In the genomic region with DNA sequence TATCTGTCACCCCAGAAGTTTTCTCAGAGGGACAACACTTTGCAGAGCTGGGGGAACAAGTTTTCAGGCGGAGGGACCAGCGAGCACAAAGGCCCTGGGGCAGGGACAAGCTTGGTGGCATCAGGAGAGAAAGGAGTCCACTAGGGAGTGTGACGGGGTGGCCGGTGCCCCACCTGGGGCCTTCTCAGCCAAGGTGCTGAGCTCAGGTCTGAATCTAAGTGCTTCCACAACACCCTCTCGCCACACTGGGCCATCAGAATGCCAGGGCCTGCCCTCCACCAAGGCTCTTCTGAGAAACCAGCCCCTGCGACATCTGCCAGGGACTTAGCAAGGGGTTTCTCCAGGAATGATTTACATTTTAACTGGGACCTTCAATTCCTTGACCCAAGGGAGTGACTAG, we compare ENCODE assay signal across 27 cellular contexts. TPM values are rescaled to one million over a fixed set of nuclear protein-coding genes. Genes with fewer than 3 reads are reported as not detected.
"Had no signal": no experiment of that assay in that cellular context is flagged by ENCODE, and none has a peak within 500 bp of the region (broad histone marks: within the 10 kb centered on the region; RNA-seq: fewer than 3 reads in every experiment).

No MANE protein-coding gene starts in this region.

- H3K27ac Mint-ChIP-seq: effector memory CD8-positive, alpha-beta T cell; naive thymus-derived CD8-positive, alpha-beta T cell; nephron progenitor cell; stimulated activated effector memory CD8-positive, alpha-beta T cell treated with anti-CD3 and anti-CD28 coated beads, Interleukin-12 subunit alpha, Interleukin-12 subunit beta, amount 100 ng/mL, for 72 hours; stimulated activated naive CD8-positive, alpha-beta T cell treated with anti-CD3 and anti-CD28 coated beads, Interleukin-15, Interleukin-2, amounts not matched to agents 100 ng/mL and 50 ng/mL, for 24 hours had no signal

- FAIRE-seq: endometrium, frontal cortex, keratinocyte had no signal

- H3K9me3 Mint-ChIP-seq: effector memory CD8-positive, alpha-beta T cell; stimulated activated effector memory CD8-positive, alpha-beta T cell treated with anti-CD3 and anti-CD28 coated beads, Interleukin-12 subunit alpha, Interleukin-12 subunit beta, amount 100 ng/mL, for 72 hours; stimulated activated naive CD8-positive, alpha-beta T cell treated with anti-CD3 and anti-CD28 coated beads, Interleukin-15, Interleukin-2, amounts not matched to agents 100 ng/mL and 50 ng/mL, for 24 hours had no signal

- H3K27ac ChIP-seq: coronary artery, esophagus squamous epithelium, lower lobe of right lung, ovary, psoas muscle, sigmoid colon, thoracic aorta, tibial nerve, vagina had no signal

- H3K9me3 ChIP-seq: esophagus squamous epithelium, lower lobe of right lung, ovary, psoas muscle, sigmoid colon, thoracic aorta, vagina had no signal

- H3K36me3 ChIP-seq: esophagus squamous epithelium, lower lobe of right lung, ovary, sigmoid colon, thoracic aorta, tibial nerve, vagina had no signal

- ATAC-seq: effector memory CD8-positive, alpha-beta T cell; left ventricle myocardium superior; lower lobe of right lung; naive thymus-derived CD8-positive, alpha-beta T cell; psoas muscle; right cardiac atrium; stimulated activated effector memory CD8-positive, alpha-beta T cell treated with anti-CD3 and anti-CD28 coated beads, Interleukin-12 subunit alpha, Interleukin-12 subunit beta, amount 100 ng/mL, for 72 hours had no signal

- H3K36me3 Mint-ChIP-seq: naive thymus-derived CD8-positive, alpha-beta T cell had no signal

- H3K4me3 Mint-ChIP-seq: effector memory CD8-positive, alpha-beta T cell; naive thymus-derived CD8-positive, alpha-beta T cell; nephron progenitor cell; stimulated activated naive CD8-positive, alpha-beta T cell treated with anti-CD3 and anti-CD28 coated beads, Interleukin-15, Interleukin-2, amounts not matched to agents 100 ng/mL and 50 ng/mL, for 24 hours had no signal

- DNase-seq: dermis blood vessel endothelial cell; effector memory CD8-positive, alpha-beta T cell; erythroblast; esophagus squamous epithelium; head of caudate nucleus; left ventricle myocardium superior; lower lobe of right lung; nephron progenitor cell; nucleus accumbens; ovary; posterior cingulate gyrus; psoas muscle; sigmoid colon; stimulated activated CD4-positive, alpha-beta T cell treated with anti-CD3 and anti-CD28 coated beads, Interleukin-2, amount 100 ng/mL, for 24 hours; stimulated activated CD4-positive, alpha-beta T cell treated with anti-CD3 and anti-CD28 coated beads, Interleukin-4, amount 100 ng/mL, for 24 hours had no signal

- H3K4me3 ChIP-seq: coronary artery, esophagus squamous epithelium, lower lobe of right lung, ovary, psoas muscle, sigmoid colon, thoracic aorta, tibial nerve, vagina had no signal

- H3K27me3 ChIP-seq: ovary, sigmoid colon, tibial nerve, vagina had no signal

RNA-seq across cellular contexts. Expression of a gene that starts 7.8 kb away (rescaled TPM):
- total RNA-seq: frontal cortex; naive thymus-derived CD8-positive, alpha-beta T cell; renal cortical epithelial cell had no signal
- polyA plus RNA-seq: naive thymus-derived CD8-positive, alpha-beta T cell had no signal
